8 cellular contexts compared by ENCODE assay signal in genomic region chr9:97468658-97469448, GRCh38. TPM values are rescaled to one million over a fixed set of nuclear protein-coding genes. Genes with fewer than 3 reads are reported as not detected.
A peak's percentile ranks its signal among the peaks of the same experiment; 100 is the strongest.
DNase-seq lines count a peak whose midpoint lies in the region; ATAC-seq and TF ChIP-seq lines count a peak whose summit lies in the region.

No MANE protein-coding gene starts in this region.

- peak in 3 of 5 donors; percentile 13 to 16 (median 15) for DNase-seq in CD4-positive, alpha-beta memory T cell
- DNase-seq in NCI-H2196 (lab: John Stamatoyannopoulos, UW; ENCODE audit: unreplicated experiment), result peak; percentile 68
- peak; percentile 36 to 51 for DNase-seq in activated CD4-positive, alpha-beta T cell treated with anti-CD3 and anti-CD28 coated beads, Interleukin-2, amount 50 U/mL, for 48 hours
- no peak for DNase-seq in epithelial cell of proximal tubule (ENCODE audit: low read depth)
- peak; percentile 75 for DNase-seq in middle frontal gyrus (ENCODE audit: extremely low spot score, low spot score)
- peak; percentile 76 to 81 for DNase-seq in suprapubic skin (ENCODE audit: low spot score in 2 of 2)

- peaks cover 1% of the 10 kb centered on the region for H3K36me3 ChIP-seq in CD4-positive, alpha-beta memory T cell (ENCODE audit: insufficient read depth, low read length)
- H3K36me3 ChIP-seq in suprapubic skin, result peaks cover 25% of the 10 kb centered on the region

- no peak for TF ChIP-seq EP300 in suprapubic skin (IDR thresholded peaks at IDR 0.05)

- H3K27ac ChIP-seq in CD4-positive, alpha-beta memory T cell (ENCODE audit: low read depth, low read length), result no peak overlapping the region
- H3K27ac ChIP-seq in suprapubic skin, result no peak overlapping the region

- POLR2A ChIA-PET in CD4-positive, alpha-beta memory T cell (lab: Charles Lee; ENCODE audit: partially characterized antibody), result no interaction called here

- H3K4me1 ChIP-seq in CD4-positive, alpha-beta memory T cell (ENCODE audit: insufficient read depth, low read length), result peaks cover 5% of the 10 kb centered on the region
- peaks cover 6% of the 10 kb centered on the region for H3K4me1 ChIP-seq in suprapubic skin

- no peaks in the 10 kb centered on the region for H3K9me3 Mint-ChIP-seq in CD4-positive, alpha-beta memory T cell

- no peak overlapping the region for H3K4me3 Mint-ChIP-seq in CD4-positive, alpha-beta memory T cell

- intact Hi-C loops in CD4-positive, alpha-beta memory T cell (cut with micrococcal nuclease), result loop anchor here (1.0 kb wide), 2 partner anchors 129 to 146 kb away; no protein-coding TSS in a partner anchor

- CTCF ChIA-PET in CD4-positive, alpha-beta memory T cell (lab: Charles Lee; ENCODE audit: partially characterized antibody), result interaction anchor here (1.6 to 6.5 kb wide), 6 partner anchors 13 to 186 kb away, joined by 5 to 68 read pairs (median 6); no protein-coding TSS in a partner anchor

- peaks cover 32 to 57% of the 10 kb centered on the region in 2 donors for H3K36me3 Mint-ChIP-seq in CD4-positive, alpha-beta memory T cell

- peak; percentile 83 for ATAC-seq in GM19023 (IDR thresholded peaks at IDR 0.05; ENCODE audit: unreplicated experiment)
- ATAC-seq in HG03097 (IDR thresholded peaks at IDR 0.05; ENCODE audit: low FRiP score, unreplicated experiment), result peak; percentile 62

- H3K27me3 ChIP-seq in CD4-positive, alpha-beta memory T cell (ENCODE audit: insufficient read depth, low read length), result no peaks in the 10 kb centered on the region
- no peaks in the 10 kb centered on the region for H3K27me3 ChIP-seq in suprapubic skin

- H3K27ac Mint-ChIP-seq in CD4-positive, alpha-beta memory T cell, result peak overlapping the region in 2 of 7 donors; percentile 7 to 44

- no peaks in the 10 kb centered on the region for H3K4me1 Mint-ChIP-seq in CD4-positive, alpha-beta memory T cell

- H3K4me3 ChIP-seq in CD4-positive, alpha-beta memory T cell (ENCODE audit: low read length in 2 of 2), result no peak overlapping the region
- no peak overlapping the region for H3K4me3 ChIP-seq in epithelial cell of proximal tubule (ENCODE audit: low read depth, low read length)
- H3K4me3 ChIP-seq in suprapubic skin, result no peak overlapping the region

- TF ChIP-seq POLR2A in suprapubic skin (IDR thresholded peaks at IDR 0.05), result no peak

- 72% methylated on average over 4 of the region's 4 CpGs for WGBS in suprapubic skin

- H3K27me3 Mint-ChIP-seq in CD4-positive, alpha-beta memory T cell, result no peaks in the 10 kb centered on the region

- TF ChIP-seq CTCF in epithelial cell of proximal tubule (conservative IDR thresholded peaks at IDR 0.05; ENCODE audit: low read depth, low read length) (peak; percentile 89), suprapubic skin (IDR thresholded peaks at IDR 0.05) (peak; percentile 49 to 66)

- no peaks in the 10 kb centered on the region for H3K9me3 ChIP-seq in CD4-positive, alpha-beta memory T cell (ENCODE audit: control insufficient read depth in 1 of 2, low read length in 2 of 2)
- H3K9me3 ChIP-seq in suprapubic skin, result no peaks in the 10 kb centered on the region

RNA-seq across cellular contexts. Expression of gene TMOD1, which starts 32.6 kb away (rescaled TPM):
- 1 to 10 TPM; 2.6 to 2.7 TPM for total RNA-seq in CD4-positive, alpha-beta memory T cell
- 1 to 10 TPM; 2.1 to 3.3 TPM for polyA plus RNA-seq in CD4-positive, alpha-beta memory T cell
- 0.14 and 0.98 TPM in 2 replicates for total RNA-seq in epithelial cell of proximal tubule
- total RNA-seq in suprapubic skin, result 1 to 10 TPM; 1.9 to 4.4 (median 4.0) TPM

RNA-seq across cellular contexts. Expression of gene TDRD7, which starts 57.0 kb away (rescaled TPM):
- 10 to 100 TPM; 12.7 to 13.6 TPM for total RNA-seq in CD4-positive, alpha-beta memory T cell
- 10 to 100 TPM in 1 of 2 donors, 1 to 10 TPM in 1; 5.6 to 10.1 TPM for polyA plus RNA-seq in CD4-positive, alpha-beta memory T cell
- total RNA-seq in epithelial cell of proximal tubule (6.0 and 9.4 TPM in 2 replicates), suprapubic skin (10 to 100 TPM in 1 of 4 donors, 1 to 10 TPM in 3; 4.2 to 13.0 (median 8.3) TPM)
